Comparison of ENCODE assay signal across 23 cellular contexts in genomic region chr6:99415446-99415845, GRCh38. TPM values are rescaled to one million over a fixed set of nuclear protein-coding genes. Genes with fewer than 3 reads are reported as not detected.
A peak's percentile ranks its signal among the peaks of the same experiment; 100 is the strongest.
DNase-seq lines count a peak whose midpoint lies in the region; ATAC-seq and TF ChIP-seq lines count a peak whose summit lies in the region.
"Had no signal": no experiment of that assay in that cellular context is flagged by ENCODE, and none has a peak within 500 bp of the region (broad histone marks: within the 10 kb centered on the region; RNA-seq: fewer than 3 reads in every experiment).

No MANE protein-coding gene starts in this region.

- no peaks in the 10 kb centered on the region for H3K9me3 Mint-ChIP-seq in CD4-positive, alpha-beta T cell
- no peaks in the 10 kb centered on the region for H3K9me3 Mint-ChIP-seq in HFFc6
- no peaks in the 10 kb centered on the region for H3K9me3 Mint-ChIP-seq in GM23338
- H3K9me3 Mint-ChIP-seq: H9 had no signal

- H3K27me3 Mint-ChIP-seq in CD4-positive, alpha-beta T cell, result no peaks in the 10 kb centered on the region
- H3K27me3 Mint-ChIP-seq in HFFc6 (ENCODE audit: insufficient read depth), result peaks cover 1% of the 10 kb centered on the region; the same call in 1 of the 2 replicates
- peaks cover 2% of the 10 kb centered on the region for H3K27me3 Mint-ChIP-seq in GM23338 (ENCODE audit: insufficient read depth, low read depth, poor library complexity)

- H3K36me3 Mint-ChIP-seq in CD4-positive, alpha-beta T cell (ENCODE audit: low read depth), result peaks cover 62% of the 10 kb centered on the region
- H3K36me3 Mint-ChIP-seq in HFFc6 (ENCODE audit: low read depth), result peaks cover 24% of the 10 kb centered on the region
- peaks cover 35% of the 10 kb centered on the region for H3K36me3 Mint-ChIP-seq in GM23338 (ENCODE audit: low read depth)

- no peak for ATAC-seq in CD4-positive, alpha-beta T cell (ENCODE audit: poor library complexity)
- ATAC-seq in foreskin keratinocyte, result peak; percentile 44
- ATAC-seq in psoas muscle, result peak in 1 of 4 donors; percentile 74
- ATAC-seq in left lung, result no peak
- ATAC-seq in GM23338, result no peak
- ATAC-seq in heart left ventricle, result no peak
- ATAC-seq in PC-3, result no peak

- H2AFZ ChIP-seq in GM23338 (no peak overlapping the region), PC-3 (ENCODE audit: low read length) (no peak overlapping the region)

- no peaks in the 10 kb centered on the region for H3K9me3 ChIP-seq in CD4-positive, alpha-beta T cell (ENCODE audit: control insufficient read depth, low read length)
- H3K9me3 ChIP-seq in psoas muscle (no peaks in the 10 kb centered on the region), left lung (no peaks in the 10 kb centered on the region), heart left ventricle (no peaks in the 10 kb centered on the region), PC-3 (ENCODE audit: low read length) (no peaks in the 10 kb centered on the region)
- H3K9me3 ChIP-seq: Peyer's patch had no signal

- H3K4me1 Mint-ChIP-seq in CD4-positive, alpha-beta T cell (ENCODE audit: low read depth), result peaks cover 72% of the 10 kb centered on the region
- H3K4me1 Mint-ChIP-seq in HFFc6 (ENCODE audit: low read depth) (peaks cover 27% of the 10 kb centered on the region), GM23338 (peaks cover 9% of the 10 kb centered on the region)

- peaks cover 17% of the 10 kb centered on the region for H3K4me1 ChIP-seq in foreskin keratinocyte
- peaks cover 44% of the 10 kb centered on the region for H3K4me1 ChIP-seq in psoas muscle
- H3K4me1 ChIP-seq in left lung, result peaks cover 6 to 40% of the 10 kb centered on the region in 2 donors
- H3K4me1 ChIP-seq in GM23338 (ENCODE audit: insufficient read depth), result no peaks in the 10 kb centered on the region
- peaks cover 0 to 79% (median 52%) of the 10 kb centered on the region in 12 donors for H3K4me1 ChIP-seq in heart left ventricle
- H3K4me1 ChIP-seq in PC-3 (ENCODE audit: insufficient read depth, low read length), result no peaks in the 10 kb centered on the region

- TF ChIP-seq POLR2A in heart left ventricle (IDR thresholded peaks at IDR 0.05), result no peak

- H3K36me3 ChIP-seq in psoas muscle (ENCODE audit: insufficient read depth in 1 of 2, low read depth in 1 of 2) (peaks cover 2 to 23% of the 10 kb centered on the region in 2 donors), left lung (peaks cover 0 to 32% of the 10 kb centered on the region in 2 donors), GM23338 (ENCODE audit: insufficient read depth) (peaks cover 2% of the 10 kb centered on the region; the same call in 1 of the 2 replicates), heart left ventricle (peaks cover 0 to 46% (median 30%) of the 10 kb centered on the region in 9 donors), PC-3 (ENCODE audit: low read depth, low read length) (peaks cover 19% of the 10 kb centered on the region; the same call in 1 of the 2 replicates)

- H3K9me2 ChIP-seq in GM23338 (ENCODE audit: insufficient read depth), result no peaks in the 10 kb centered on the region
- H3K9me2 ChIP-seq in PC-3 (replicated peaks; ENCODE audit: low read length), result no peaks in the 10 kb centered on the region

- H3K27ac Mint-ChIP-seq in CD4-positive, alpha-beta T cell, result no peak overlapping the region
- H3K27ac Mint-ChIP-seq in HFFc6 (0 out of 2 replicates have a peak overlapping the region, but pooled peaks have one; percentile 12), GM23338 (no peak overlapping the region)
- H3K27ac Mint-ChIP-seq: H9 had no signal

- H3K27me3 ChIP-seq in CD4-positive, alpha-beta T cell (ENCODE audit: control insufficient read depth, insufficient read depth, low read length), result no peaks in the 10 kb centered on the region
- no peaks in the 10 kb centered on the region for H3K27me3 ChIP-seq in foreskin keratinocyte
- H3K27me3 ChIP-seq in psoas muscle (ENCODE audit: insufficient read depth in 3 of 3, low read length in 2 of 3), result no peaks in the 10 kb centered on the region
- H3K27me3 ChIP-seq in left lung, result no peaks in the 10 kb centered on the region
- H3K27me3 ChIP-seq in GM23338 (ENCODE audit: insufficient read depth), result no peaks in the 10 kb centered on the region
- no peaks in the 10 kb centered on the region for H3K27me3 ChIP-seq in heart left ventricle
- H3K27me3 ChIP-seq in PC-3 (ENCODE audit: low read length), result no peaks in the 10 kb centered on the region
- H3K27me3 ChIP-seq: Peyer's patch had no signal

- peaks cover 100% of the 10 kb centered on the region for H3K79me2 ChIP-seq in GM23338 (replicated peaks; ENCODE audit: insufficient read depth)
- peaks cover 88% of the 10 kb centered on the region for H3K79me2 ChIP-seq in PC-3 (ENCODE audit: low read length)

- intact Hi-C loops in CD4-positive, alpha-beta T cell (cut with DNase I, micrococcal nuclease), result no loop called here
- intact Hi-C loops in psoas muscle (cut with DNase I) (no loop called here), left lung (cut with DNase I) (no loop called here), heart left ventricle (cut with DNase I) (no loop called here), PC-3 (cut with micrococcal nuclease) (no loop called here)

- H3K9ac ChIP-seq in PC-3 (ENCODE audit: low read length), result no peak overlapping the region

- peaks cover 46% of the 10 kb centered on the region for H4K20me1 ChIP-seq in GM23338 (replicated peaks; ENCODE audit: insufficient read depth)
- peaks cover 20% of the 10 kb centered on the region for H4K20me1 ChIP-seq in PC-3 (ENCODE audit: low read length)

- H3K4me3 ChIP-seq in psoas muscle (no peak overlapping the region), left lung (no peak overlapping the region), GM23338 (no peak overlapping the region), heart left ventricle (no peak overlapping the region), PC-3 (ENCODE audit: low read length) (no peak overlapping the region)
- H3K4me3 ChIP-seq: Peyer's patch had no signal

- H3F3A ChIP-seq in GM23338 (replicated peaks; ENCODE audit: low read depth), result no peaks in the 10 kb centered on the region
- H3F3A ChIP-seq in PC-3 (ENCODE audit: low read length, unreplicated experiment), result no peaks in the 10 kb centered on the region

- TF ChIP-seq CTCF in CD4-positive, alpha-beta T cell (IDR thresholded peaks at IDR 0.05), result no peak
- TF ChIP-seq CTCF in HFFc6 (IDR thresholded peaks at IDR 0.05) (no peak), foreskin keratinocyte (conservative IDR thresholded peaks at IDR 0.05) (no peak), psoas muscle (IDR thresholded peaks at IDR 0.05) (no peak), left lung (IDR thresholded peaks at IDR 0.05) (no peak), GM23338 (conservative IDR thresholded peaks at IDR 0.05; ENCODE audit: low read depth in 2 of 2) (no peak), heart left ventricle (IDR thresholded peaks at IDR 0.05) (no peak), PC-3 (conservative IDR thresholded peaks at IDR 0.05; ENCODE audit: low read depth, low read length) (no peak)

- peak overlapping the region; percentile 11 for H3K4me3 Mint-ChIP-seq in CD4-positive, alpha-beta T cell
- H3K4me3 Mint-ChIP-seq in HFFc6 (no peak overlapping the region), GM23338 (no peak overlapping the region)
- H3K4me3 Mint-ChIP-seq: H9 had no signal

- POLR2A ChIA-PET in CD4-positive, alpha-beta T cell (lab: Charles Lee), result interaction anchor here (5.2 kb wide), 1 partner anchor 10 kb away, joined by 41 read pairs; the partner anchor contains the start of gene PNISR
- POLR2A ChIA-PET in PC-3 (lab: Charles Lee; ENCODE audit: unreplicated experiment), result no interaction called here

- BruUV-seq in PC-3 (replicated peaks; lab: Mats Ljungman, UMichigan), result no TSS peak

- H3K4me2 ChIP-seq in GM23338 (no peak overlapping the region), PC-3 (ENCODE audit: low read length) (no peak overlapping the region)

- CTCF ChIA-PET in CD4-positive, alpha-beta T cell (lab: Charles Lee), result interaction anchor here (0.6 kb wide), 1 partner anchor 57 kb away, joined by 3 read pairs; no protein-coding TSS in a partner anchor
- CTCF ChIA-PET in PC-3 (lab: Charles Lee), result no interaction called here

- no peak overlapping the region for H3K27ac ChIP-seq in CD4-positive, alpha-beta T cell (ENCODE audit: low read depth, low read length)
- H3K27ac ChIP-seq in foreskin keratinocyte, result no peak overlapping the region
- H3K27ac ChIP-seq in psoas muscle, result peak overlapping the region; percentile 13
- H3K27ac ChIP-seq in left lung, result no peak overlapping the region
- no peak overlapping the region for H3K27ac ChIP-seq in GM23338 (ENCODE audit: low read depth)
- H3K27ac ChIP-seq in heart left ventricle, result no peak overlapping the region
- H3K27ac ChIP-seq in PC-3 (ENCODE audit: low read length), result no peak overlapping the region
- H3K27ac ChIP-seq: C4-2B, HL-60, Peyer's patch had no signal

- DNase-seq in CD4-positive, alpha-beta T cell, result no peak
- DNase-seq in HFFc6 (no peak), foreskin keratinocyte (no peak), psoas muscle (no peak), left lung (no peak), GM23338 (ENCODE audit: low spot score) (no peak), heart left ventricle (no peak), PC-3 (no peak)
- DNase-seq: DMS153, DND-41, H9, NCI-H1092, NCI-H1436, NCI-H187, NCI-H2081 treated with DMSO at 0.1 percent for 48 hours, NCI-H2171, NCI-H226, NCI-H510A, NCI-H69, Peyer's patch, SHP77 treated with DMSO at 0.1 percent for 48 hours had no signal

RNA-seq across cellular contexts. Expression of gene PNISR, which starts 9.7 kb away (rescaled TPM):
- 100 to 1,000 TPM; 310 to 317 TPM for total RNA-seq in CD4-positive, alpha-beta T cell
- total RNA-seq in HFFc6 (2021; fragmentation: NEBNext Ultra II Directional; extraction: Animal tissue kit (Norgen Biotek cat#: 25700)), result 10 to 100 TPM; 40.9 to 51.3 (median 45.2) TPM
- total RNA-seq in foreskin keratinocyte (43.6 and 43.9 TPM in 2 replicates), psoas muscle (10 to 100 TPM; 32.1 to 51.1 (median 42.0) TPM), left lung (10 to 100 TPM; 73.5 to 81.3 TPM), heart left ventricle (10 to 100 TPM; 22.3 to 64.8 (median 48.9) TPM), PC-3 (2014; rRNA removed) (37.7 and 42.5 TPM in 2 replicates)
- polyA plus RNA-seq in foreskin keratinocyte (18.7 and 19.6 TPM in 2 replicates), psoas muscle (10 to 100 TPM; 16.2 to 29.5 (median 23.2) TPM), GM23338 (2016; fragmentation: Nextera tagmentation; extraction: Ambion mirVana) (241 and 270 TPM in 2 replicates), heart left ventricle (10 to 100 TPM; 20.8 to 60.6 TPM)
- total RNA-seq in GM23338 (2014; rRNA removed; shearing (Covaris generic)), result 124 and 135 TPM in 2 replicates

RNA-seq across cellular contexts. Expression of gene COQ3, which starts 21.5 kb away (rescaled TPM):
- 1 to 10 TPM; 1.8 to 2.2 TPM for total RNA-seq in CD4-positive, alpha-beta T cell
- total RNA-seq in HFFc6 (2021; fragmentation: NEBNext Ultra II Directional; extraction: Animal tissue kit (Norgen Biotek cat#: 25700)), result 10 to 100 TPM in 4 of 6 experiments, 1 to 10 TPM in 2; 7.3 to 12.8 (median 10.9) TPM
- 16.6 and 17.7 TPM in 2 replicates for total RNA-seq in foreskin keratinocyte
- polyA plus RNA-seq in foreskin keratinocyte, result 20.1 and 25.0 TPM in 2 replicates
- 10 to 100 TPM; 13.5 to 19.0 (median 14.9) TPM for total RNA-seq in psoas muscle
- 10 to 100 TPM; 19.1 to 20.0 (median 19.6) TPM for polyA plus RNA-seq in psoas muscle
- total RNA-seq in left lung, result 1 to 10 TPM; 3.3 to 8.6 TPM
- total RNA-seq in GM23338 (2014; rRNA removed; shearing (Covaris generic)), result 10.6 and 11.8 TPM in 2 replicates
- 22.5 and 24.9 TPM in 2 replicates for polyA plus RNA-seq in GM23338 (2016; fragmentation: Nextera tagmentation; extraction: Ambion mirVana)
- total RNA-seq in heart left ventricle, result 10 to 100 TPM in 8 of 9 donors, 1 to 10 TPM in 1; 9.5 to 39.1 (median 26.3) TPM
- polyA plus RNA-seq in heart left ventricle, result 10 to 100 TPM; 31.8 to 37.7 TPM
- total RNA-seq in PC-3 (2014; rRNA removed), result 6.7 and 15.6 TPM in 2 replicates
